ENCODE assay signal across 30 cellular contexts in the genomic region with DNA sequence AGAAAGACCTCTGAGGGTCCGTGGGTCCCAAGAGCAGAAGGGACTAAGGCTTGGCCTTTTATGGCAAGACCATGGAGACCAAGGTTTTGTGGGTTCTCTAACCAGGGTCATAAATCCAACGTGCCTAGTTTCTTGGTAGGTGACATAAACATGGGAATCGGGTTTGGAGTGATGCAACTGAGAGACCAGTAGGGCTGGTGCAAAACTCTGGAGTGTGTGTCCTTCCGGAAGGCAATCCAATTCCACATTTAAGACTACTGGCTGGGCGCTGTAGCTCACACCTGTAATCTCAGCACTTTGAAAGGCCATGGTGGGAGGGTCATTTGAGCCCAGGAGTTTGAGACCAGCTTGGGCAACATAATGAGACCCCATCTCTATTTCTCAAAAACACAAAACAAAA.
"Had no signal": no experiment of that assay in that cellular context is flagged by ENCODE, and none has a peak within 500 bp of the region (broad histone marks: within the 10 kb centered on the region; RNA-seq: fewer than 3 reads in every experiment).

No MANE protein-coding gene starts in this region.

- H3K36me3 Mint-ChIP-seq: natural killer cell treated with Interleukin-12 subunit alpha and Interleukin-12 subunit beta and Interleukin-15 and Interleukin-18, amount 100 ng/mL, for 72 hours; stimulated activated memory B cell treated with anti-CD40 and anti-IgM and Interleukin-4, amounts not matched to agents 10 μg/mL and 1 μg/mL and 100 μg/mL, for 72 hours; type B pancreatic cell had no signal

- H3K4me3 ChIP-seq: pancreas, prostate gland, skin epidermis, smooth muscle cell, spleen, suprapubic skin, testis, tibial artery, transverse colon, upper lobe of right lung, uterus had no signal

- H3K27ac ChIP-seq: neutrophil, pancreas, prostate gland, skin epidermis, spleen, suprapubic skin, testis, tibial artery, transverse colon, upper lobe of right lung, uterus had no signal

- H3K27me3 Mint-ChIP-seq: naive thymus-derived CD8-positive, alpha-beta T cell; stimulated activated memory B cell treated with anti-CD40 and anti-IgM and Interleukin-4, amounts not matched to agents 10 μg/mL and 1 μg/mL and 100 μg/mL, for 72 hours; stimulated activated naive CD8-positive, alpha-beta T cell treated with anti-CD3 and anti-CD28 coated beads, Interleukin-15, amount 100 ng/mL, for 72 hours had no signal

- H3K36me3 ChIP-seq: neutrophil, pancreas, prostate gland, spleen, suprapubic skin, tibial artery, transverse colon, upper lobe of right lung, uterus had no signal

- ATAC-seq: naive thymus-derived CD8-positive, alpha-beta T cell; natural killer cell treated with Interleukin-12 subunit alpha and Interleukin-12 subunit beta and Interleukin-15 and Interleukin-18, amount 100 ng/mL, for 72 hours; pancreas; right cardiac atrium; sciatic nerve; stimulated activated memory B cell treated with anti-CD40 and anti-IgM and Interleukin-4, amounts not matched to agents 10 μg/mL and 1 μg/mL and 100 μg/mL, for 72 hours; stimulated activated naive CD8-positive, alpha-beta T cell treated with anti-CD3 and anti-CD28 coated beads, Interleukin-15, amount 100 ng/mL, for 72 hours; stimulated activated naive CD8-positive, alpha-beta T cell treated with anti-CD3 and anti-CD28 coated beads, Interleukin-15, Interleukin-2, amounts not matched to agents 100 U/mL and 50 U/mL, for 24 hours; upper lobe of right lung had no signal

- H3K4me3 Mint-ChIP-seq: naive thymus-derived CD8-positive, alpha-beta T cell; natural killer cell treated with Interleukin-12 subunit alpha and Interleukin-12 subunit beta and Interleukin-15 and Interleukin-18, amount 100 ng/mL, for 72 hours; nephron progenitor cell; neural crest cell; stimulated activated memory B cell treated with anti-CD40 and anti-IgM and Interleukin-4, amounts not matched to agents 10 μg/mL and 1 μg/mL and 100 μg/mL, for 72 hours; stimulated activated naive CD8-positive, alpha-beta T cell treated with anti-CD3 and anti-CD28 coated beads, Interleukin-15, amount 100 ng/mL, for 72 hours; type B pancreatic cell had no signal

- H3K4me1 ChIP-seq: prostate gland, suprapubic skin, testis, tibial artery, upper lobe of right lung, uterus had no signal

- H3K4me2 ChIP-seq: smooth muscle cell had no signal

- H3K27me3 ChIP-seq: neutrophil, pancreas, spleen, suprapubic skin, testis, tibial artery, transverse colon, upper lobe of right lung, uterus had no signal

- DNase-seq: naive thymus-derived CD8-positive, alpha-beta T cell; nephron progenitor cell; nucleus accumbens; pancreas; right cardiac atrium; spleen; stimulated activated CD4-positive, alpha-beta T cell treated with anti-CD3 and anti-CD28 coated beads, Interleukin-12 subunit alpha, Interleukin-12 subunit beta, amount 100 ng/mL, for 4 hours; stimulated activated CD4-positive, alpha-beta T cell treated with anti-CD3 and anti-CD28 coated beads, Interleukin-1b, Interleukin-23, amount 100 ng/mL, for 48 hours; stimulated activated CD4-positive, alpha-beta T cell treated with anti-CD3 and anti-CD28 coated beads, Interleukin-4, amount 100 ng/mL, for 1 hour; stimulated activated CD4-positive, alpha-beta T cell treated with anti-CD3 and anti-CD28 coated beads, Interleukin-4, amount 100 ng/mL, for 4 hours; stimulated activated CD8-positive, alpha-beta memory T cell treated with anti-CD3 and anti-CD28 coated beads, Interleukin-4, amount 100 ng/mL, for 48 hours; stimulated activated naive CD4-positive, alpha-beta T cell; stimulated activated naive CD8-positive, alpha-beta T cell treated with anti-CD3 and anti-CD28 coated beads, Interleukin-15, amount 100 ng/mL, for 72 hours; stimulated activated naive CD8-positive, alpha-beta T cell treated with anti-CD3 and anti-CD28 coated beads, Interleukin-15, Interleukin-2, amounts not matched to agents 100 U/mL and 50 U/mL, for 24 hours; substantia nigra; testis; tibial artery; transverse colon; upper lobe of right lung; uterus had no signal

- H3K9me3 Mint-ChIP-seq: natural killer cell treated with Interleukin-12 subunit alpha and Interleukin-12 subunit beta and Interleukin-15 and Interleukin-18, amount 100 ng/mL, for 72 hours; nephron progenitor cell; neural crest cell; stimulated activated memory B cell treated with anti-CD40 and anti-IgM and Interleukin-4, amounts not matched to agents 10 μg/mL and 1 μg/mL and 100 μg/mL, for 72 hours had no signal

- H3K27ac Mint-ChIP-seq: naive thymus-derived CD8-positive, alpha-beta T cell; natural killer cell treated with Interleukin-12 subunit alpha and Interleukin-12 subunit beta and Interleukin-15 and Interleukin-18, amount 100 ng/mL, for 72 hours; nephron progenitor cell; stimulated activated memory B cell treated with anti-CD40 and anti-IgM and Interleukin-4, amounts not matched to agents 10 μg/mL and 1 μg/mL and 100 μg/mL, for 72 hours; stimulated activated naive CD8-positive, alpha-beta T cell treated with anti-CD3 and anti-CD28 coated beads, Interleukin-15, amount 100 ng/mL, for 72 hours; type B pancreatic cell had no signal
